8 cellular contexts compared by ENCODE assay signal in the genomic region with DNA sequence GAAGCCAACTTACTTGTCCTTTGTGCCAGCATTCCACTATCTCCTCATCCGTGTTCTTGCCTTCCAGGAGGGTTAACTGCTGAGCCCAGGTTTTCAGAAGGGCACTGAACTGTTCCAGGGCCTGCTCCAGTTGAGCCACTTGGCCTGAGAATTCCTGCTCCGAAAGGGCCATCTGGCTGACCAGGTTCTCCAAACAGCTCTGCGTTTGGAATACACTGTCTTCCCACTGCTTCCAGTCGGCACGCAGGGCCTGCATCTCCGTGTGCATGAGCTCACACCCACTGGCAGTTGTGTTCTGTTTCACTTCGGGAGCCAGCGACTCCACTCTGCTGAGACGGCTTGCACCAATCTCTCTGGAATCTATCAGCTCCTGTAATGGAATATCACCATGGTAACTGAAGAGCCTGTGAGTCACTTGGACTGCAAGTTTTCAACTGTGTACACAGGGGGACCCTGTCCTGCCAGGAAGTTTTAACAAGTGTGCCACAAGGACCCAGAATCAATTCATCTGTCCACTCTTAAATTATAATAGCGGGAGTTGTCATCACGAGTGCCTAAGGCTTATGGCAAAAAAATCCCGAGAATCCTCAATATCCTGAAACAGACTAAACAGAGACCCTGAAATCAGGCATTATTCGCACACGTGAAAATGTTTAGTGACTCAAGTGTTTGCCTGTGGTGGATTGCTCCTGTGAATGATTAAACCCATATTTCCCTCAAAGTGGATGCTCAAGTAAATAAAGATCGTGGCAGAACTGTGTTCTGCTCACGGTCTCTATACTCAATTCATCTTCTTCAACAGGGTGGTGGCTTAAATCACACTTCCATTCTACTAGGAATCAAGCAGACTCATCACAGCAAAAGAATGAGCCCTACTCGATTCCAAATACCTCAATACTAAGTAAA.
DNase-seq lines count a peak whose midpoint lies in the region; FAIRE-seq and TF ChIP-seq lines count a peak whose summit lies in the region.

No MANE protein-coding gene starts in this region.

- TF ChIP-seq CTCF in GM13976 (IDR thresholded peaks at IDR 0.05; ENCODE audit: borderline replicate concordance, control extremely low read depth, extremely low read depth, insufficient read depth, missing control alignments): no peak

- DNase-seq in AG08395 (ENCODE audit: low spot score) (peak; percentile 88), OCI-M1 (lab: John Stamatoyannopoulos, UW) (peak; percentile 47), epithelial cell of prostate (ENCODE audit: low read depth, low spot score) (no peak), middle frontal gyrus (ENCODE audit: extremely low spot score, low spot score) (peak; percentile 59), urothelium cell line (ENCODE audit: low spot score) (peak; percentile 81), MV-4-11 (lab: John Stamatoyannopoulos, UW) (no peak), GM13976 (ENCODE audit: low spot score) (no peak)
- no peak for DNase-seq in activated CD4-positive, alpha-beta memory T cell treated with anti-CD3 and anti-CD28 coated beads, Interleukin-2, amount 10 ng/mL, durations not matched to agents 7 days and 5 days

- no peaks in the 10 kb centered on the region for H3K9me3 Mint-ChIP-seq in activated CD4-positive, alpha-beta memory T cell treated with anti-CD3 and anti-CD28 coated beads, Interleukin-2, amount 10 ng/mL, durations not matched to agents 7 days and 5 days

- no peaks in the 10 kb centered on the region for H3K4me1 Mint-ChIP-seq in activated CD4-positive, alpha-beta memory T cell treated with anti-CD3 and anti-CD28 coated beads, Interleukin-2, amount 10 ng/mL, durations not matched to agents 7 days and 5 days

- CTCF ChIA-PET in activated CD4-positive, alpha-beta memory T cell treated with anti-CD3 and anti-CD28 coated beads, Interleukin-2, amount 10 ng/mL, durations not matched to agents 7 days and 5 days (lab: Charles Lee): interaction anchor here (0.6 kb wide), 1 partner anchor 1986 kb away, joined by 3 read pairs; no protein-coding TSS in a partner anchor

- peaks cover 11% of the 10 kb centered on the region for H3K27me3 Mint-ChIP-seq in activated CD4-positive, alpha-beta memory T cell treated with anti-CD3 and anti-CD28 coated beads, Interleukin-2, amount 10 ng/mL, durations not matched to agents 7 days and 5 days

- FAIRE-seq in urothelium cell line (lab: Jason Lieb, UNC): no peak

- POLR2A ChIA-PET in activated CD4-positive, alpha-beta memory T cell treated with anti-CD3 and anti-CD28 coated beads, Interleukin-2, amount 10 ng/mL, durations not matched to agents 7 days and 5 days (lab: Charles Lee): interaction anchor here (0.6 kb wide), 1 partner anchor 199 kb away, joined by 4 read pairs; no protein-coding TSS in a partner anchor

- no peaks in the 10 kb centered on the region for H3K36me3 Mint-ChIP-seq in activated CD4-positive, alpha-beta memory T cell treated with anti-CD3 and anti-CD28 coated beads, Interleukin-2, amount 10 ng/mL, durations not matched to agents 7 days and 5 days (ENCODE audit: low read depth)

- no peak overlapping the region for H3K27ac Mint-ChIP-seq in activated CD4-positive, alpha-beta memory T cell treated with anti-CD3 and anti-CD28 coated beads, Interleukin-2, amount 10 ng/mL, durations not matched to agents 7 days and 5 days

- in situ Hi-C loops in GM13976 (cut with MboI; ENCODE audit: low sequenced_read_pairs, unreplicated experiment): no loop called here

- H3K27ac ChIP-seq in epithelial cell of prostate: peak overlapping the region; percentile 78

- no peak overlapping the region for H3K4me3 Mint-ChIP-seq in activated CD4-positive, alpha-beta memory T cell treated with anti-CD3 and anti-CD28 coated beads, Interleukin-2, amount 10 ng/mL, durations not matched to agents 7 days and 5 days

Comparison
In these comparisons a context has a peak if more than half of its experiments do, and no peak if none do; other contexts are left out.
1. DNase-seq: peak in AG08395 (single experiment), OCI-M1 (single experiment), middle frontal gyrus (single experiment) and urothelium cell line (single experiment); none in epithelial cell of prostate (single experiment), MV-4-11 (single experiment), GM13976 (single experiment) and activated CD4-positive, alpha-beta memory T cell treated with anti-CD3 and anti-CD28 coated beads, Interleukin-2, amount 10 ng/mL, durations not matched to agents 7 days and 5 days (single experiment).